ENCODE assay signal across 21 cellular contexts in the genomic region with DNA sequence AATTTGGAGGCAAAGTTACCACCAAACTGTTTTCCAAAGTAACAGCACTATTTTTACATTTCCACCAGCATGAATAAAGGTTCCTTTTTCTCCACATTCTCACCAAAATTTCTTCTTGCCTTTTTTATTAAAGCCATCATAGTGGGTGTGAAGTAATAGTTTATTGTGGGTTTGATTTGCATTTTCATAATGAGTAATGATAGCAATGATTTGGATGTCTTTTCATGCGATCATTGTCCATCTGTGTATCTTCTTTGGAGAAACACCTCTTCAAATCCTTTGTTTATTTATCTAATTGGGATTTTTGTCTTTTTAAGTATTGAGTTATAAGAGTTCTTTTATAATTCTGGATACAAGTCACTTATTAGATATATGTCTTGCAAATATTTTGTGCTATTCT.
DNase-seq lines count a peak whose midpoint lies in the region; ATAC-seq and FAIRE-seq lines count a peak whose summit lies in the region.
"Had no signal": no experiment of that assay in that cellular context is flagged by ENCODE, and none has a peak within 500 bp of the region (broad histone marks: within the 10 kb centered on the region; RNA-seq: fewer than 3 reads in every experiment).

No MANE protein-coding gene starts in this region.

- no peak for ATAC-seq in GM18907 (IDR thresholded peaks at IDR 0.05; ENCODE audit: unreplicated experiment)
- ATAC-seq: CD8-positive, alpha-beta T cell; GM12878 had no signal

- peak; percentile 15 for DNase-seq in NCI-H446 treated with DMSO at 0.1 percent for 48 hours (lab: John Stamatoyannopoulos, UW)
- DNase-seq in cerebellar cortex (ENCODE audit: low spot score) = peak; percentile 91
- peak; percentile 40 for DNase-seq in cerebellum (ENCODE audit: low spot score)
- DNase-seq in frontal cortex (ENCODE audit: low spot score in 2 of 2) = no peak
- DNase-seq in AG08396 (ENCODE audit: low spot score) = no peak
- DNase-seq: 8988T; ACHN; AML-193; Caco-2; Calu3; CD4-positive, alpha-beta T cell; CD8-positive, alpha-beta T cell; DMS79 treated with DMSO at 0.1 percent for 48 hours; GDM1 had no signal

- FAIRE-seq in frontal cortex (lab: Jason Lieb, UNC) = no peak
- FAIRE-seq: A204.1, D721Med, GM12878, GM12892, GM18507, GM19239 had no signal

Comparison
In these comparisons a context has a peak if more than half of its experiments do, and no peak if none do; other contexts are left out.
1. DNase-seq: peak in NCI-H446 treated with DMSO at 0.1 percent for 48 hours (single experiment), cerebellar cortex (single experiment) and cerebellum (single experiment); none in frontal cortex (0 of 2) and AG08396 (single experiment).